Comparison of ENCODE assay signal across 1 cellular context in genomic region chr12:122837306-122838265, GRCh38.
TF ChIP-seq lines count a peak whose summit lies in the region.

No MANE protein-coding gene starts in this region.

TF ChIP-seq in WTC11, 78 proteins besides CTCF, POLR2A, EP300 and RAD21 (continued from another document):
- TF ChIP-seq, protein P1, sequence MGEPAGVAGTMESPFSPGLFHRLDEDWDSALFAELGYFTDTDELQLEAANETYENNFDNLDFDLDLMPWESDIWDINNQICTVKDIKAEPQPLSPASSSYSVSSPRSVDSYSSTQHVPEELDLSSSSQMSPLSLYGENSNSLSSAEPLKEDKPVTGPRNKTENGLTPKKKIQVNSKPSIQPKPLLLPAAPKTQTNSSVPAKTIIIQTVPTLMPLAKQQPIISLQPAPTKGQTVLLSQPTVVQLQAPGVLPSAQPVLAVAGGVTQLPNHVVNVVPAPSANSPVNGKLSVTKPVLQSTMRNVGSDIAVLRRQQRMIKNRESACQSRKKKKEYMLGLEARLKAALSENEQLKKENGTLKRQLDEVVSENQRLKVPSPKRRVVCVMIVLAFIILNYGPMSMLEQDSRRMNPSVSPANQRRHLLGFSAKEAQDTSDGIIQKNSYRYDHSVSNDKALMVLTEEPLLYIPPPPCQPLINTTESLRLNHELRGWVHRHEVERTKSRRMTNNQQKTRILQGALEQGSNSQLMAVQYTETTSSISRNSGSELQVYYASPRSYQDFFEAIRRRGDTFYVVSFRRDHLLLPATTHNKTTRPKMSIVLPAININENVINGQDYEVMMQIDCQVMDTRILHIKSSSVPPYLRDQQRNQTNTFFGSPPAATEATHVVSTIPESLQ (CRISPR knock-in tag; IDR thresholded peaks at IDR 0.05) = no peak
- TF ChIP-seq NR1H2 (CRISPR knock-in tag; IDR thresholded peaks at IDR 0.05) = no peak
